In genomic region chr3:177618873-177619771, GRCh38 we compare ENCODE assay signal across 8 cellular contexts.
DNase-seq lines count a peak whose midpoint lies in the region; ATAC-seq and TF ChIP-seq lines count a peak whose summit lies in the region.
"Had no signal": no experiment of that assay in that cellular context is flagged by ENCODE, and none has a peak within 500 bp of the region (broad histone marks: within the 10 kb centered on the region; RNA-seq: fewer than 3 reads in every experiment).

No MANE protein-coding gene starts in this region.

- WGBS in transverse colon (ENCODE audit: low coverage in 1 of 2), 2 donors: 24 to 35% methylated on average over 9 of the region's 9 CpGs

- no peak overlapping the region for H3K4me3 ChIP-seq in MG63
- no peak overlapping the region for H3K4me3 ChIP-seq in transverse colon

- ATAC-seq in HG03457 (IDR thresholded peaks at IDR 0.05; ENCODE audit: unreplicated experiment): no peak

- intact Hi-C loops in transverse colon (cut with DNase I; ENCODE audit: low total_unique reads): no loop called here

- no peak for TF ChIP-seq EP300 in transverse colon (IDR thresholded peaks at IDR 0.05; ENCODE audit: low read depth)

- no peaks in the 10 kb centered on the region for H3K36me3 ChIP-seq in MG63
- no peaks in the 10 kb centered on the region for H3K36me3 ChIP-seq in transverse colon

- H3K9me3 ChIP-seq in MG63 (no peaks in the 10 kb centered on the region), transverse colon (no peaks in the 10 kb centered on the region)

- H3K4me1 ChIP-seq in transverse colon: peaks cover 0 to 22% (median 10%) of the 10 kb centered on the region in 4 donors

- H3K27ac ChIP-seq in cingulate gyrus (ENCODE audit: low read depth, low read length): peak overlapping the region; percentile 76
- peak overlapping the region; percentile 13 to 53 (median 51) for H3K27ac ChIP-seq in transverse colon

- no peak for TF ChIP-seq POLR2A in transverse colon (IDR thresholded peaks at IDR 0.05)

- H3K27me3 ChIP-seq in MG63: no peaks in the 10 kb centered on the region
- H3K27me3 ChIP-seq in transverse colon: no peaks in the 10 kb centered on the region

- TF ChIP-seq CTCF in transverse colon (IDR thresholded peaks at IDR 0.05): no peak

- in situ Hi-C loops in transverse colon (cut with MboI; ENCODE audit: low pct_ligation_motif_present in 1 of 4, low pct_unique_long_range_greater_than_20kb in 1 of 4, low sequenced_read_pairs in 3 of 4): no loop called here

- DNase-seq in MG63 (peak; percentile 34), lung microvascular endothelial cell (ENCODE audit: low read depth in 2 of 2) (peak; percentile 44 to 59), transverse colon (no peak), DMS114 treated with DMSO at 0.1 percent for 48 hours (lab: John Stamatoyannopoulos, UW; ENCODE audit: unreplicated experiment) (no peak)
- DNase-seq in stimulated activated CD8-positive, alpha-beta memory T cell treated with anti-CD3 and anti-CD28 coated beads, Interleukin-4, amount 100 ng/mL, for 48 hours: no peak
- DNase-seq: SW 1271 had no signal

Comparison
In these comparisons a context has a peak if more than half of its experiments do, and no peak if none do; other contexts are left out.
1. DNase-seq: peak in MG63 (single experiment) and lung microvascular endothelial cell (2 of 2); none in transverse colon (single experiment), DMS114 treated with DMSO at 0.1 percent for 48 hours (single experiment) and stimulated activated CD8-positive, alpha-beta memory T cell treated with anti-CD3 and anti-CD28 coated beads, Interleukin-4, amount 100 ng/mL, for 48 hours (single experiment).